ENCODE assay signal across 16 cellular contexts in genomic region chr5:134103397-134103796, GRCh38. TPM values are rescaled to one million over a fixed set of nuclear protein-coding genes. Genes with fewer than 3 reads are reported as not detected.
DNase-seq lines count a peak whose midpoint lies in the region; ATAC-seq, FAIRE-seq and TF ChIP-seq lines count a peak whose summit lies in the region.
"Had no signal": no experiment of that assay in that cellular context is flagged by ENCODE, and none has a peak within 500 bp of the region (broad histone marks: within the 10 kb centered on the region; RNA-seq: fewer than 3 reads in every experiment).

No MANE protein-coding gene starts in this region.

- intact Hi-C loops in HepG2 (cut with micrococcal nuclease; ENCODE audit: unreplicated experiment) (no loop called here), right lobe of liver (cut with DNase I) (no loop called here)

- peak overlapping the region; percentile 81 for H3K27ac Mint-ChIP-seq in activated CD8-positive, alpha-beta T cell treated with anti-CD3 and anti-CD28 coated beads, Interleukin-2, amount 10 ng/mL, durations not matched to agents 7 days and 5 days
- peak overlapping the region; percentile 87 to 98 for H3K27ac Mint-ChIP-seq in stimulated activated naive CD8-positive, alpha-beta T cell treated with anti-CD3 and anti-CD28 coated beads, Interleukin-15, amount 100 ng/mL, for 72 hours
- H3K27ac Mint-ChIP-seq: neural progenitor cell had no signal

- H3K9ac ChIP-seq in HepG2 (ENCODE audit: insufficient read depth, low read depth, low read length), result no peak overlapping the region
- H3K9ac ChIP-seq: neural progenitor cell had no signal

- in situ Hi-C loops in HepG2 (cut with HindIII; ENCODE audit: extremely low pct_ligation_motif_present, low pct_unique_long_range_greater_than_20kb), result no loop called here

- H3K4me1 ChIP-seq in HepG2 (ENCODE audit: insufficient read depth, low read length) (peaks cover 99% of the 10 kb centered on the region), right lobe of liver (peaks cover 0 to 23% (median 11%) of the 10 kb centered on the region in 4 donors)

- no peak overlapping the region for H3K4me3 Mint-ChIP-seq in activated CD8-positive, alpha-beta T cell treated with anti-CD3 and anti-CD28 coated beads, Interleukin-2, amount 10 ng/mL, durations not matched to agents 7 days and 5 days
- peak overlapping the region; percentile 85 to 90 for H3K4me3 Mint-ChIP-seq in stimulated activated naive CD8-positive, alpha-beta T cell treated with anti-CD3 and anti-CD28 coated beads, Interleukin-15, amount 100 ng/mL, for 72 hours
- H3K4me3 Mint-ChIP-seq: neural progenitor cell had no signal

- FAIRE-seq in HepG2 (lab: Jason Lieb, UNC), result peak; percentile 15
- FAIRE-seq: keratinocyte had no signal

- no peak overlapping the region for H3K27ac ChIP-seq in HepG2 (ENCODE audit: extremely low read length, insufficient read depth, low read length)
- no peak overlapping the region for H3K27ac ChIP-seq in right lobe of liver
- H3K27ac ChIP-seq in RWPE1, result no peak overlapping the region
- H3K27ac ChIP-seq: brain microvascular endothelial cell, neural progenitor cell, stomach had no signal

- TF ChIP-seq RAD21 in HepG2 (CRISPR knock-in tag; IDR thresholded peaks at IDR 0.05), result no peak

- H3K36me3 Mint-ChIP-seq in activated CD8-positive, alpha-beta T cell treated with anti-CD3 and anti-CD28 coated beads, Interleukin-2, amount 10 ng/mL, durations not matched to agents 7 days and 5 days (ENCODE audit: low read depth), result no peaks in the 10 kb centered on the region
- H3K36me3 Mint-ChIP-seq: neural progenitor cell had no signal

- H3K27me3 ChIP-seq in HepG2 (ENCODE audit: control insufficient read depth in 1 of 2, insufficient read depth in 2 of 2, low read length in 2 of 2), result peaks cover 3 to 7% of the 10 kb centered on the region in 2 experiments; a peak in 2 of 5 replicates
- no peaks in the 10 kb centered on the region for H3K27me3 ChIP-seq in right lobe of liver
- H3K27me3 ChIP-seq: brain microvascular endothelial cell, heart right ventricle, neural progenitor cell, stomach had no signal

- no peaks in the 10 kb centered on the region for H3K9me3 ChIP-seq in HepG2 (ENCODE audit: low read length)
- no peaks in the 10 kb centered on the region for H3K9me3 ChIP-seq in right lobe of liver
- H3K9me3 ChIP-seq: heart right ventricle, stomach had no signal

- no peak for DNase-seq in HepG2 (ENCODE audit: low spot score)
- no peak for DNase-seq in right lobe of liver
- DNase-seq in activated CD8-positive, alpha-beta T cell treated with anti-CD3 and anti-CD28 coated beads, Interleukin-2, amount 10 ng/mL, durations not matched to agents 7 days and 5 days, result no peak
- peak; percentile 41 for DNase-seq in effector CD4-positive, alpha-beta T cell
- DNase-seq in stimulated activated naive CD8-positive, alpha-beta T cell treated with anti-CD3 and anti-CD28 coated beads, Interleukin-15, amount 100 ng/mL, for 72 hours, result peak in 1 of 2 donors; percentile 80
- DNase-seq in RWPE1 (ENCODE audit: low spot score), result no peak
- DNase-seq: brain microvascular endothelial cell, heart right ventricle, KBM-7, NCI-H1092, NCI-H774, stomach had no signal

- H3K36me3 ChIP-seq in HepG2 (replicated peaks in 1 of 2; ENCODE audit: control insufficient read depth in 1 of 2, insufficient read depth in 2 of 2, low read length in 2 of 2) (no peaks in the 10 kb centered on the region), right lobe of liver (no peaks in the 10 kb centered on the region)
- H3K36me3 ChIP-seq: brain microvascular endothelial cell, heart right ventricle, neural progenitor cell, stomach had no signal

- H3K4me2 ChIP-seq in HepG2 (ENCODE audit: low read depth, low read length), result peak overlapping the region; percentile 57
- H3K4me2 ChIP-seq: neural progenitor cell had no signal

- TF ChIP-seq CTCF in HepG2 (CRISPR knock-in tag; IDR thresholded peaks at IDR 0.05), result no peak
- TF ChIP-seq CTCF in right lobe of liver (IDR thresholded peaks at IDR 0.05), result no peak
- TF ChIP-seq CTCF in RWPE1 (conservative IDR thresholded peaks at IDR 0.05; ENCODE audit: low read depth), result no peak

- peaks cover 94% of the 10 kb centered on the region for H3K4me1 Mint-ChIP-seq in activated CD8-positive, alpha-beta T cell treated with anti-CD3 and anti-CD28 coated beads, Interleukin-2, amount 10 ng/mL, durations not matched to agents 7 days and 5 days (ENCODE audit: low read depth)
- peaks cover 99% of the 10 kb centered on the region for H3K4me1 Mint-ChIP-seq in stimulated activated naive CD8-positive, alpha-beta T cell treated with anti-CD3 and anti-CD28 coated beads, Interleukin-15, amount 100 ng/mL, for 72 hours

- 7% methylated on average over 5 of the region's 9 CpGs for WGBS in HepG2 (ENCODE audit: low lambda C conversion rate)
- 62% methylated on average over 6 of the region's 9 CpGs for WGBS in right lobe of liver (ENCODE audit: insufficient coverage, low coverage, low lambda C conversion rate, missing lambda C conversion rate)

- BruUV-seq in HepG2 (replicated peaks; lab: Mats Ljungman, UMichigan), result no TSS peak

- no peaks in the 10 kb centered on the region for H4K20me1 ChIP-seq in HepG2 (ENCODE audit: insufficient read depth, low read length)

- peak overlapping the region; percentile 35 for H2AFZ ChIP-seq in HepG2 (ENCODE audit: low read length)
- H2AFZ ChIP-seq: neural progenitor cell had no signal

- H3K4me3 ChIP-seq in HepG2 (replicated peaks in 1 of 3; ENCODE audit: insufficient read depth in 1 of 3, low read depth in 2 of 3, low read length in 3 of 3) (peak overlapping the region in 1 of 3 experiments; percentile 17; a peak in 2 of 6 replicates), right lobe of liver (no peak overlapping the region)
- H3K4me3 ChIP-seq: heart right ventricle, neural progenitor cell, stomach had no signal

- H3K79me2 ChIP-seq in HepG2 (ENCODE audit: insufficient read depth, low read length), result no peaks in the 10 kb centered on the region

- no peak for TF ChIP-seq EP300 in HepG2 (IDR thresholded peaks at IDR 0.05; ENCODE audit: low read depth in 2 of 2, low read length in 2 of 2)
- TF ChIP-seq EP300 in HepG2 (CRISPR knock-in tag; IDR thresholded peaks at IDR 0.05; ENCODE audit: borderline replicate concordance), result no peak

- no peaks in the 10 kb centered on the region for H3K27me3 Mint-ChIP-seq in activated CD8-positive, alpha-beta T cell treated with anti-CD3 and anti-CD28 coated beads, Interleukin-2, amount 10 ng/mL, durations not matched to agents 7 days and 5 days (ENCODE audit: low read depth)
- H3K27me3 Mint-ChIP-seq in stimulated activated naive CD8-positive, alpha-beta T cell treated with anti-CD3 and anti-CD28 coated beads, Interleukin-15, amount 100 ng/mL, for 72 hours, result peaks cover 5% of the 10 kb centered on the region

- H3K9me3 Mint-ChIP-seq in activated CD8-positive, alpha-beta T cell treated with anti-CD3 and anti-CD28 coated beads, Interleukin-2, amount 10 ng/mL, durations not matched to agents 7 days and 5 days (ENCODE audit: insufficient read depth), result no peaks in the 10 kb centered on the region
- no peaks in the 10 kb centered on the region for H3K9me3 Mint-ChIP-seq in stimulated activated naive CD8-positive, alpha-beta T cell treated with anti-CD3 and anti-CD28 coated beads, Interleukin-15, amount 100 ng/mL, for 72 hours
- H3K9me3 Mint-ChIP-seq: neural progenitor cell had no signal

- POLR2A ChIA-PET in HepG2 (lab: Yijun Ruan, JAX) (interaction anchor here (1.4 to 2.0 kb wide), 3 partner anchors 10 to 12 kb away, joined by 4 to 5 read pairs (median 5); partner anchors contain the start of gene TCF7), RWPE1 (lab: Yijun Ruan, JAX; ENCODE audit: low non-redundant PET) (no interaction called here)
- POLR2A ChIA-PET in activated CD8-positive, alpha-beta T cell treated with anti-CD3 and anti-CD28 coated beads, Interleukin-2, amount 10 ng/mL, durations not matched to agents 7 days and 5 days (lab: Charles Lee), result interaction anchor here (0.6 to 1.6 kb wide), 5 partner anchors 9 to 31 kb away, joined by 3 to 6 read pairs (median 3); no protein-coding TSS in a partner anchor

- no peak for TF ChIP-seq POLR2A in HepG2 (IDR thresholded peaks at IDR 0.05; ENCODE audit: insufficient read depth in 1 of 2, low read depth in 2 of 2, low read length in 2 of 2)
- no peak for TF ChIP-seq POLR2A in right lobe of liver (IDR thresholded peaks at IDR 0.05)

- CTCF ChIA-PET in HepG2 (lab: Yijun Ruan, JAX; ENCODE audit: low intra/inter-chr PET ratio, low total read pairs), result interaction anchor here (2.6 to 3.4 kb wide), 2 partner anchors 37 to 43 kb away, joined by 7 to 14 read pairs; no protein-coding TSS in a partner anchor
- CTCF ChIA-PET in activated CD8-positive, alpha-beta T cell treated with anti-CD3 and anti-CD28 coated beads, Interleukin-2, amount 10 ng/mL, durations not matched to agents 7 days and 5 days (lab: Charles Lee), result interaction anchor here (1.3 to 4.4 kb wide), 3 partner anchors 16 to 30 kb away, joined by 3 to 111 read pairs (median 9); no protein-coding TSS in a partner anchor
- CTCF ChIA-PET in RWPE1 (lab: Yijun Ruan, JAX), result interaction anchor here (0.7 to 1.0 kb wide), 3 partner anchors 9 to 22 kb away, joined by 3 to 4 read pairs (median 4); no protein-coding TSS in a partner anchor

- ATAC-seq in HepG2 (no peak), right lobe of liver (no peak), HG02678 (IDR thresholded peaks at IDR 0.05; ENCODE audit: unreplicated experiment) (no peak), GM21619 (IDR thresholded peaks at IDR 0.05; ENCODE audit: unreplicated experiment) (no peak)
- no peak for ATAC-seq in activated CD8-positive, alpha-beta T cell treated with anti-CD3 and anti-CD28 coated beads, Interleukin-2, amount 10 ng/mL, durations not matched to agents 7 days and 5 days
- ATAC-seq in stimulated activated naive CD8-positive, alpha-beta T cell treated with anti-CD3 and anti-CD28 coated beads, Interleukin-15, amount 100 ng/mL, for 72 hours, result peak; percentile 33

RNA-seq across cellular contexts. Expression of gene TCF7, which starts 11.1 kb away (rescaled TPM):
- 6.8 and 7.9 TPM in 2 replicates for total RNA-seq in HepG2 (2016; rRNA removed; fragmentation: Illumina TruSeq; extraction: Trizol)
- total RNA-seq in HepG2 (2016; cell fraction: cytosol; rRNA removed; fragmentation: Illumina TruSeq; extraction: Trizol; ENCODE audit: low read depth), result 5.3 and 5.4 TPM in 2 replicates
- total RNA-seq in HepG2 (2016; cell fraction: insoluble cytoplasmic fraction; rRNA removed; fragmentation: Illumina TruSeq; extraction: Trizol), result 7.1 and 8.8 TPM in 2 replicates
- 15.7 and 15.8 TPM in 2 replicates for total RNA-seq in HepG2 (2016; cell fraction: membrane; rRNA removed; fragmentation: Illumina TruSeq; extraction: Trizol)
- total RNA-seq in HepG2 (2016; cell fraction: nucleus; rRNA removed; fragmentation: Illumina TruSeq; extraction: Trizol), result 10.0 and 10.9 TPM in 2 replicates
- 6.3 and 9.0 TPM in 2 replicates for polyA plus RNA-seq in HepG2 (2011; rRNA removed)
- 4.8 and 5.8 TPM in 2 replicates for polyA plus RNA-seq in HepG2 (2011; cell fraction: cytosol; rRNA removed)
- 7.5 and 7.7 TPM in 2 replicates for polyA plus RNA-seq in HepG2 (2011; cell fraction: nucleus; rRNA removed)
- 8.6 and 11.4 TPM in 2 replicates for polyA plus RNA-seq in HepG2 (2012)
- polyA plus RNA-seq in HepG2 (2016; cell fraction: cytosol; fragmentation: Illumina TruSeq; extraction: Trizol; ENCODE audit: low read depth), result 21.6 and 22.8 TPM in 2 replicates
- polyA plus RNA-seq in HepG2 (2016; cell fraction: insoluble cytoplasmic fraction; fragmentation: Illumina TruSeq; extraction: Trizol; ENCODE audit: low read depth), result 21.8 and 29.7 TPM in 2 replicates
- polyA plus RNA-seq in HepG2 (2016; cell fraction: membrane; fragmentation: Illumina TruSeq; extraction: Trizol; ENCODE audit: low read depth), result 44.0 and 50.2 TPM in 2 replicates
- polyA plus RNA-seq in HepG2 (2016; cell fraction: nucleus; fragmentation: Illumina TruSeq; extraction: Trizol; ENCODE audit: insufficient read depth, low read depth), result 25.7 and 28.7 TPM in 2 replicates
- polyA minus RNA-seq in HepG2 (2011; rRNA and poly(A)+ RNA removed; ENCODE audit: low replicate concordance), result 0.19 and 20.5 TPM in 2 replicates
- polyA minus RNA-seq in HepG2 (2011; cell fraction: cytosol; rRNA and poly(A)+ RNA removed), result 3.3 and 5.4 TPM in 2 replicates
- polyA minus RNA-seq in HepG2 (2011; cell fraction: nucleus; rRNA and poly(A)+ RNA removed), result 15.2 and 18.2 TPM in 2 replicates
- total RNA-seq in right lobe of liver, result 1 to 10 TPM; 2.0 to 3.8 (median 2.7) TPM
- total RNA-seq in activated CD8-positive, alpha-beta T cell treated with anti-CD3 and anti-CD28 coated beads, Interleukin-2, amount 10 ng/mL, durations not matched to agents 7 days and 5 days, result 10 to 100 TPM; 93.4 to 97.8 TPM

Comparison
In these comparisons a context has a peak if more than half of its experiments do, and no peak if none do; other contexts are left out.
1. RNA of gene TCF7, which starts 11.1 kb away (total RNA-seq): 93.4 to 97.8 TPM in activated CD8-positive, alpha-beta T cell treated with anti-CD3 and anti-CD28 coated beads, Interleukin-2, amount 10 ng/mL, durations not matched to agents 7 days and 5 days; 5.3 to 15.8 TPM in HepG2 and 2.0 to 3.8 TPM in right lobe of liver; every median in the first group is over 4 times any median in the second.